ENCODE assay signal across 1 cellular context in genomic region chr3:129160891-129161859, GRCh38.
TF ChIP-seq lines count a peak whose summit lies in the region.

Gene ISY1 (minus strand): TSS chr3:129161063. CDS start chr3:129160975, 88 bp downstream.

TF ChIP-seq in HepG2, 621 proteins besides CTCF, POLR2A, EP300 and RAD21 (continued from another document):
- no peak for TF ChIP-seq AKNA (CRISPR knock-in tag; IDR thresholded peaks at IDR 0.05; ENCODE audit: borderline replicate concordance)
- no peak for TF ChIP-seq SMAD1 (CRISPR knock-in tag; IDR thresholded peaks at IDR 0.05; ENCODE audit: borderline replicate concordance, low read depth)
- TF ChIP-seq ZNF496 (CRISPR knock-in tag; IDR thresholded peaks at IDR 0.05; ENCODE audit: insufficient replicate concordance): no peak
- TF ChIP-seq EED (CRISPR knock-in tag; IDR thresholded peaks at IDR 0.05): no peak
- TF ChIP-seq SAP130 (CRISPR knock-in tag; IDR thresholded peaks at IDR 0.05; ENCODE audit: low read depth): peak; percentile 89
- no peak for TF ChIP-seq ZNF850 (CRISPR knock-in tag; conservative IDR thresholded peaks at IDR 0.05)
- TF ChIP-seq, protein P1, sequence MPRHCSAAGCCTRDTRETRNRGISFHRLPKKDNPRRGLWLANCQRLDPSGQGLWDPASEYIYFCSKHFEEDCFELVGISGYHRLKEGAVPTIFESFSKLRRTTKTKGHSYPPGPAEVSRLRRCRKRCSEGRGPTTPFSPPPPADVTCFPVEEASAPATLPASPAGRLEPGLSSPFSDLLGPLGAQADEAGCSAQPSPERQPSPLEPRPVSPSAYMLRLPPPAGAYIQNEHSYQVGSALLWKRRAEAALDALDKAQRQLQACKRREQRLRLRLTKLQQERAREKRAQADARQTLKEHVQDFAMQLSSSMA (CRISPR knock-in tag; IDR thresholded peaks at IDR 0.05): no peak
- no peak for TF ChIP-seq HIC2 (CRISPR knock-in tag; IDR thresholded peaks at IDR 0.05; ENCODE audit: low read depth)
- TF ChIP-seq, protein P2, sequence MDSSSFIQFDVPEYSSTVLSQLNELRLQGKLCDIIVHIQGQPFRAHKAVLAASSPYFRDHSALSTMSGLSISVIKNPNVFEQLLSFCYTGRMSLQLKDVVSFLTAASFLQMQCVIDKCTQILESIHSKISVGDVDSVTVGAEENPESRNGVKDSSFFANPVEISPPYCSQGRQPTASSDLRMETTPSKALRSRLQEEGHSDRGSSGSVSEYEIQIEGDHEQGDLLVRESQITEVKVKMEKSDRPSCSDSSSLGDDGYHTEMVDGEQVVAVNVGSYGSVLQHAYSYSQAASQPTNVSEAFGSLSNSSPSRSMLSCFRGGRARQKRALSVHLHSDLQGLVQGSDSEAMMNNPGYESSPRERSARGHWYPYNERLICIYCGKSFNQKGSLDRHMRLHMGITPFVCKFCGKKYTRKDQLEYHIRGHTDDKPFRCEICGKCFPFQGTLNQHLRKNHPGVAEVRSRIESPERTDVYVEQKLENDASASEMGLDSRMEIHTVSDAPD (CRISPR knock-in tag; IDR thresholded peaks at IDR 0.05): 0 out of 2 replicates have a peak, but pooled peaks have one; percentile 36
- TF ChIP-seq ZNF619 (CRISPR knock-in tag; IDR thresholded peaks at IDR 0.05): no peak
- TF ChIP-seq ZC3H4 (CRISPR knock-in tag; IDR thresholded peaks at IDR 0.05; ENCODE audit: borderline replicate concordance): no peak
- TF ChIP-seq ZMYM3 (CRISPR knock-in tag; IDR thresholded peaks at IDR 0.05): no peak
- no peak for TF ChIP-seq MTF2 (CRISPR knock-in tag; IDR thresholded peaks at IDR 0.05; ENCODE audit: borderline replicate concordance)
- TF ChIP-seq PLRG1 (conservative IDR thresholded peaks at IDR 0.05): no peak
- no peak for TF ChIP-seq CENPT (CRISPR knock-in tag; IDR thresholded peaks at IDR 0.05; ENCODE audit: low read depth)
- peak; percentile 97 for TF ChIP-seq GABPB1 (CRISPR knock-in tag; IDR thresholded peaks at IDR 0.05)
- peak; percentile 96 for TF ChIP-seq ELF1 (CRISPR knock-in tag; IDR thresholded peaks at IDR 0.05)
- peak; percentile 57 for TF ChIP-seq TP53 (CRISPR knock-in tag; conservative IDR thresholded peaks at IDR 0.05)
- no peak; the same call in 1 of the 2 replicates for TF ChIP-seq ETV6 (CRISPR knock-in tag; conservative IDR thresholded peaks at IDR 0.05)
- no peak for TF ChIP-seq ZNF616 (CRISPR knock-in tag; IDR thresholded peaks at IDR 0.05; ENCODE audit: low read depth)
- TF ChIP-seq ZNF576 (CRISPR knock-in tag; IDR thresholded peaks at IDR 0.05): no peak
- TF ChIP-seq, protein P3, sequence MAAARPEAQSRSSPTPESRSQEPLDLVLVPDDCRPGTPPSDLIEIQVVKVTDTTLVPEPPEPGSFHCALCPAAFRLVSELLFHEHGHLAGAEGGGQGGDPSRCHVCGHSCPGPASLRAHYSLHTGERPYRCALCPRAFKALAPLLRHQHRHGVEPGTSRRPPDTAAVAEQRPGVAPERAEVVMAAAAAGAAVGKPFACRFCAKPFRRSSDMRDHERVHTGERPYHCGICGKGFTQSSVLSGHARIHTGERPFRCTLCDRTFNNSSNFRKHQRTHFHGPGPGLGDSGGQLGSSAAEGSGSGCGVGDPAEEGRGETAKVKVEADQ (CRISPR knock-in tag; IDR thresholded peaks at IDR 0.05; ENCODE audit: borderline replicate concordance): no peak
- TF ChIP-seq ZFYVE20 (CRISPR knock-in tag; IDR thresholded peaks at IDR 0.05; ENCODE audit: borderline replicate concordance, low read depth): no peak
- TF ChIP-seq SRSF4 (IDR thresholded peaks at IDR 0.05; ENCODE audit: low read depth, low read length, poor library complexity, severe bottlenecking): no peak
- no peak for TF ChIP-seq ZSCAN30 (CRISPR knock-in tag; IDR thresholded peaks at IDR 0.05)
- TF ChIP-seq E2F5 (CRISPR knock-in tag; conservative IDR thresholded peaks at IDR 0.05): no peak
- TF ChIP-seq ZNF383 (CRISPR knock-in tag; IDR thresholded peaks at IDR 0.05; ENCODE audit: borderline replicate concordance): no peak
- TF ChIP-seq FOXO1 (CRISPR knock-in tag; IDR thresholded peaks at IDR 0.05): no peak; the same call in 1 of the 2 replicates
- TF ChIP-seq, protein P4, sequence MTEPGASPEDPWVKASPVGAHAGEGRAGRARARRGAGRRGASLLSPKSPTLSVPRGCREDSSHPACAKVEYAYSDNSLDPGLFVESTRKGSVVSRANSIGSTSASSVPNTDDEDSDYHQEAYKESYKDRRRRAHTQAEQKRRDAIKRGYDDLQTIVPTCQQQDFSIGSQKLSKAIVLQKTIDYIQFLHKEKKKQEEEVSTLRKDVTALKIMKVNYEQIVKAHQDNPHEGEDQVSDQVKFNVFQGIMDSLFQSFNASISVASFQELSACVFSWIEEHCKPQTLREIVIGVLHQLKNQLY (CRISPR knock-in tag; IDR thresholded peaks at IDR 0.05): peak; percentile 13; the same call in 1 of the 2 replicates
- TF ChIP-seq GPBP1L1 (CRISPR knock-in tag; IDR thresholded peaks at IDR 0.05): no peak
- TF ChIP-seq, protein P5, sequence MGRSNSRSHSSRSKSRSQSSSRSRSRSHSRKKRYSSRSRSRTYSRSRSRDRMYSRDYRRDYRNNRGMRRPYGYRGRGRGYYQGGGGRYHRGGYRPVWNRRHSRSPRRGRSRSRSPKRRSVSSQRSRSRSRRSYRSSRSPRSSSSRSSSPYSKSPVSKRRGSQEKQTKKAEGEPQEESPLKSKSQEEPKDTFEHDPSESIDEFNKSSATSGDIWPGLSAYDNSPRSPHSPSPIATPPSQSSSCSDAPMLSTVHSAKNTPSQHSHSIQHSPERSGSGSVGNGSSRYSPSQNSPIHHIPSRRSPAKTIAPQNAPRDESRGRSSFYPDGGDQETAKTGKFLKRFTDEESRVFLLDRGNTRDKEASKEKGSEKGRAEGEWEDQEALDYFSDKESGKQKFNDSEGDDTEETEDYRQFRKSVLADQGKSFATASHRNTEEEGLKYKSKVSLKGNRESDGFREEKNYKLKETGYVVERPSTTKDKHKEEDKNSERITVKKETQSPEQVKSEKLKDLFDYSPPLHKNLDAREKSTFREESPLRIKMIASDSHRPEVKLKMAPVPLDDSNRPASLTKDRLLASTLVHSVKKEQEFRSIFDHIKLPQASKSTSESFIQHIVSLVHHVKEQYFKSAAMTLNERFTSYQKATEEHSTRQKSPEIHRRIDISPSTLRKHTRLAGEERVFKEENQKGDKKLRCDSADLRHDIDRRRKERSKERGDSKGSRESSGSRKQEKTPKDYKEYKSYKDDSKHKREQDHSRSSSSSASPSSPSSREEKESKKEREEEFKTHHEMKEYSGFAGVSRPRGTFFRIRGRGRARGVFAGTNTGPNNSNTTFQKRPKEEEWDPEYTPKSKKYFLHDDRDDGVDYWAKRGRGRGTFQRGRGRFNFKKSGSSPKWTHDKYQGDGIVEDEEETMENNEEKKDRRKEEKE (IDR thresholded peaks at IDR 0.05): no peak
- no peak for TF ChIP-seq SIX1 (CRISPR knock-in tag; IDR thresholded peaks at IDR 0.05; ENCODE audit: borderline replicate concordance)
- TF ChIP-seq, protein P6, sequence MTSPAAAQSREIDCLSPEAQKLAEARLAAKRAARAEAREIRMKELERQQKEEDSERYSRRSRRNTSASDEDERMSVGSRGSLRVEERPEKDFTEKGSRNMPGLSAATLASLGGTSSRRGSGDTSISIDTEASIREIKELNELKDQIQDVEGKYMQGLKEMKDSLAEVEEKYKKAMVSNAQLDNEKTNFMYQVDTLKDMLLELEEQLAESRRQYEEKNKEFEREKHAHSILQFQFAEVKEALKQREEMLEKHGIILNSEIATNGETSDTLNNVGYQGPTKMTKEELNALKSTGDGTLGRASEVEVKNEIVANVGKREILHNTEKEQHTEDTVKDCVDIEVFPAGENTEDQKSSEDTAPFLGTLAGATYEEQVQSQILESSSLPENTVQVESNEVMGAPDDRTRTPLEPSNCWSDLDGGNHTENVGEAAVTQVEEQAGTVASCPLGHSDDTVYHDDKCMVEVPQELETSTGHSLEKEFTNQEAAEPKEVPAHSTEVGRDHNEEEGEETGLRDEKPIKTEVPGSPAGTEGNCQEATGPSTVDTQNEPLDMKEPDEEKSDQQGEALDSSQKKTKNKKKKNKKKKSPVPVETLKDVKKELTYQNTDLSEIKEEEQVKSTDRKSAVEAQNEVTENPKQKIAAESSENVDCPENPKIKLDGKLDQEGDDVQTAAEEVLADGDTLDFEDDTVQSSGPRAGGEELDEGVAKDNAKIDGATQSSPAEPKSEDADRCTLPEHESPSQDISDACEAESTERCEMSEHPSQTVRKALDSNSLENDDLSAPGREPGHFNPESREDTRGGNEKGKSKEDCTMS (CRISPR knock-in tag; conservative IDR thresholded peaks at IDR 0.05): no peak
